9 cellular contexts compared by ENCODE assay signal in the genomic region with DNA sequence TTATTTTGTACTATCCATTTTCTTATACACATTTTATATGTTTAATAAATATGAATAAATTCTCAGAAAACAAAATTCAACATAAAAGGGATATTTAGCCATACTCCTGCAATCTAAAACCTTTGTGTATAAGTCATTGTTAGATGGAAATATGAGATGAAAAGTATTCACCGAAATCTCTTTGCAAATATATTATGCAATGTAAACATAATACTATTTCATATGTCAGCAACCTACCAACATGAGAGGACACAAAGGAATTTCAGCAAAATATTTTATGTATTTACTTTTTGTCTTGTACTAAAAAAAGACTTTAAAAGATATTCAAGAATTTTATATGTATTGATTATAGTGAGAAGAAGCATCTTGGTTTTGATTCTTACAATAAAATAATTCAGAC.
"Had no signal": no experiment of that assay in that cellular context is flagged by ENCODE, and none has a peak within 500 bp of the region (broad histone marks: within the 10 kb centered on the region; RNA-seq: fewer than 3 reads in every experiment).

No MANE protein-coding gene starts in this region.

- H3K9me3 ChIP-seq: HAP-1 had no signal

- H3K4me1 ChIP-seq: HAP-1 had no signal

- H3K4me3 ChIP-seq: GM23248, HAP-1 had no signal

- DNase-seq: GM23248, GOT3, H7, HFFc6, KBM-7 had no signal

- H3K9ac ChIP-seq: GM23248, KMS-11 had no signal

- FAIRE-seq: HepG2 had no signal

- H3K36me3 ChIP-seq: HAP-1 had no signal

- ATAC-seq: HCT116, HepG2 had no signal
